18 cellular contexts compared by ENCODE assay signal in genomic region chr14:71610149-71610548, GRCh38.
A peak's percentile ranks its signal among the peaks of the same experiment; 100 is the strongest.
DNase-seq lines count a peak whose midpoint lies in the region; ATAC-seq and TF ChIP-seq lines count a peak whose summit lies in the region.
"Had no signal": no experiment of that assay in that cellular context is flagged by ENCODE, and none has a peak within 500 bp of the region (broad histone marks: within the 10 kb centered on the region; RNA-seq: fewer than 3 reads in every experiment).

No MANE protein-coding gene starts in this region.

- no peak for TF ChIP-seq EP300 in sigmoid colon (IDR thresholded peaks at IDR 0.05)

- DNase-seq in NCI-H2171 treated with DMSO at 0.1 percent for 48 hours (lab: John Stamatoyannopoulos, UW) (peak; percentile 59), NCI-H2171 (lab: John Stamatoyannopoulos, UW) (no peak), NCI-H524 (lab: John Stamatoyannopoulos, UW) (peak; percentile 31 to 63), choroid plexus epithelial cell (ENCODE audit: low read depth) (peak; percentile 50), smooth muscle cell (lab: John Stamatoyannopoulos, UW; ENCODE audit: unreplicated experiment) (no peak), NCI-H510A (lab: John Stamatoyannopoulos, UW) (no peak), sigmoid colon (no peak)
- DNase-seq: Caco-2, DND-41, GDM1, KBM-7, MM.1S, NCI-H1930, NCI-H226, Peyer's patch, SHP77 treated with DMSO at 0.1 percent for 48 hours, SW 1271 had no signal

- H4K20me1 ChIP-seq in smooth muscle cell (ENCODE audit: low read depth) = peaks cover 31% of the 10 kb centered on the region

- H2AFZ ChIP-seq in smooth muscle cell (ENCODE audit: low read depth) = no peak overlapping the region

- H3K27ac ChIP-seq in smooth muscle cell (ENCODE audit: low read depth) (peak overlapping the region; percentile 8), sigmoid colon (no peak overlapping the region)
- H3K27ac ChIP-seq: Peyer's patch had no signal

- H3K27me3 ChIP-seq in smooth muscle cell (ENCODE audit: low read depth) (no peaks in the 10 kb centered on the region), sigmoid colon (no peaks in the 10 kb centered on the region)
- H3K27me3 ChIP-seq: Peyer's patch had no signal

- intact Hi-C loops in sigmoid colon (cut with DNase I) = no loop called here

- H3K4me3 ChIP-seq in choroid plexus epithelial cell (ENCODE audit: low read depth, low read length) (no peak overlapping the region), smooth muscle cell (no peak overlapping the region), sigmoid colon (no peak overlapping the region)
- H3K4me3 ChIP-seq: Peyer's patch had no signal

- peaks cover 5% of the 10 kb centered on the region for H3F3A ChIP-seq in smooth muscle cell (ENCODE audit: low read depth)

- H3K9me3 ChIP-seq in smooth muscle cell (replicated peaks; ENCODE audit: low read depth) (no peaks in the 10 kb centered on the region), sigmoid colon (no peaks in the 10 kb centered on the region)
- H3K9me3 ChIP-seq: Caco-2, Peyer's patch had no signal

- H3K4me2 ChIP-seq in smooth muscle cell = peak overlapping the region; percentile 25

- ATAC-seq in HG02973 (IDR thresholded peaks at IDR 0.05; ENCODE audit: unreplicated experiment) = no peak

- TF ChIP-seq CTCF in choroid plexus epithelial cell (conservative IDR thresholded peaks at IDR 0.05; ENCODE audit: low read depth, low read length) = no peak
- no peak for TF ChIP-seq CTCF in smooth muscle cell (IDR thresholded peaks at IDR 0.05; ENCODE audit: borderline replicate concordance, insufficient read depth, poor library complexity, severe bottlenecking)
- TF ChIP-seq CTCF in sigmoid colon (IDR thresholded peaks at IDR 0.05) = no peak

- H3K36me3 ChIP-seq in smooth muscle cell (ENCODE audit: low read depth) = no peaks in the 10 kb centered on the region
- H3K36me3 ChIP-seq in sigmoid colon = no peaks in the 10 kb centered on the region
- H3K36me3 ChIP-seq: Peyer's patch had no signal

- H3K4me1 ChIP-seq in smooth muscle cell (ENCODE audit: low read depth) = peaks cover 10% of the 10 kb centered on the region
- H3K4me1 ChIP-seq in sigmoid colon = peaks cover 0 to 8% (median 4%) of the 10 kb centered on the region in 4 donors
- H3K4me1 ChIP-seq: Peyer's patch had no signal

- TF ChIP-seq POLR2A in sigmoid colon (IDR thresholded peaks at IDR 0.05) = no peak

- H3K9ac ChIP-seq in smooth muscle cell (ENCODE audit: low read depth) = no peak overlapping the region

- H3K79me2 ChIP-seq in smooth muscle cell (ENCODE audit: low read depth) = peaks cover 85% of the 10 kb centered on the region

Comparison
In these comparisons a context has a peak if more than half of its experiments do, and no peak if none do; other contexts are left out.
1. DNase-seq: peak in NCI-H2171 treated with DMSO at 0.1 percent for 48 hours (single experiment), NCI-H524 (2 of 2) and choroid plexus epithelial cell (single experiment); none in NCI-H2171 (single experiment), smooth muscle cell (single experiment), NCI-H510A (single experiment) and sigmoid colon (single experiment).